ENCODE assay signal across 10 cellular contexts in the genomic region with DNA sequence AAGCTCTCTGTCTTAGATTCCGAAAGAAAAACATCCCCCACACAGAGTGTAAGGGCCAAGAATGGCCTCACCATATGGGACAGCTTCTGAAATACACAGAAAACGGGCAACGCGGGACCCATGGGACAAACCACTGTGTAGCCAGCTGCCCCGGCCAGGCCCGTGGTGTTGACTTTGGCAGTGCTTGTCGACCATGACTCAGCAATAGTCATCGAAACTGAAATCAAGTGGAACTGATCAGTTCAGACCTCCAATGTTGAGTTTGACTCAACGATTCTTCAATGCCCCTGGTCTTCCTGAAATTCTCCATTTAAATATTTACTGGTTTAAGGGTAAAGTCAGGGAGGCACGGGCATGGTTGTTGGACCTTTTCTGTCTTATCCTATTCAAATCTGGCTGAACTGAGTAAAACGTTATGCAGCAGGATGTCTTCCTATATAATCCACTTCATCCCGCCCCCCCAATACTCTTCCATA. TPM values are rescaled to one million over a fixed set of nuclear protein-coding genes. Genes with fewer than 3 reads are reported as not detected.
DNase-seq lines count a peak whose midpoint lies in the region; ATAC-seq, FAIRE-seq and TF ChIP-seq lines count a peak whose summit lies in the region.
"Had no signal": no experiment of that assay in that cellular context is flagged by ENCODE, and none has a peak within 500 bp of the region (broad histone marks: within the 10 kb centered on the region; RNA-seq: fewer than 3 reads in every experiment).

No MANE protein-coding gene starts in this region.

- POLR2A ChIA-PET in K562 (lab: Yijun Ruan, JAX), result no interaction called here
- POLR2A ChIA-PET in HepG2 (lab: Yijun Ruan, JAX), result interaction anchor here (1.8 kb wide), 1 partner anchor 20 kb away, joined by 4 read pairs; no protein-coding TSS in a partner anchor
- POLR2A ChIA-PET in GM10248 (lab: Yijun Ruan, JAX), result no interaction called here

- H3K4me1 ChIP-seq in K562 (replicated peaks in 1 of 2; ENCODE audit: control insufficient read depth in 2 of 2, insufficient read depth in 2 of 2, low read length in 2 of 2) (no peaks in the 10 kb centered on the region), HepG2 (ENCODE audit: insufficient read depth, low read length) (peaks cover 94% of the 10 kb centered on the region)

- TF ChIP-seq EP300 in K562 (IDR thresholded peaks at IDR 0.05; ENCODE audit: low read length) (no peak), HepG2 (IDR thresholded peaks at IDR 0.05; ENCODE audit: low read depth in 2 of 2, low read length in 2 of 2) (peak; percentile 69 to 87; a peak in 3 of 4 replicates), HepG2 (CRISPR knock-in tag; IDR thresholded peaks at IDR 0.05; ENCODE audit: borderline replicate concordance) (peak; percentile 66; the same call in 1 of the 2 replicates)

- H3K36me3 ChIP-seq in K562 (ENCODE audit: control insufficient read depth, insufficient read depth, low read length) (no peaks in the 10 kb centered on the region), HepG2 (replicated peaks in 1 of 2; ENCODE audit: control insufficient read depth in 1 of 2, insufficient read depth in 2 of 2, low read length in 2 of 2) (no peaks in the 10 kb centered on the region; a peak in 1 of 5 replicates)

- FAIRE-seq in HTR-8/SVneo (lab: Jason Lieb, UNC) (peak; percentile 44), K562 (lab: Jason Lieb, UNC) (no peak), HepG2 (lab: Jason Lieb, UNC) (peak; percentile 97)
- FAIRE-seq: colon had no signal

- H3K9ac ChIP-seq in K562 (ENCODE audit: insufficient read depth in 1 of 2, low read depth in 2 of 2, low read length in 2 of 2) (no peak overlapping the region), HepG2 (ENCODE audit: insufficient read depth, low read depth, low read length) (peak overlapping the region; percentile 37)

- H3K4me2 ChIP-seq in K562 (ENCODE audit: insufficient read depth, low read length) (no peak overlapping the region), HepG2 (ENCODE audit: low read depth, low read length) (peak overlapping the region; percentile 78)

- CTCF ChIA-PET in K562 (lab: Yijun Ruan, JAX; ENCODE audit: low intra/inter-chr PET ratio), result no interaction called here
- CTCF ChIA-PET in HepG2 (lab: Yijun Ruan, JAX; ENCODE audit: low intra/inter-chr PET ratio, low total read pairs), result no interaction called here
- CTCF ChIA-PET in GM10248 (lab: Yijun Ruan, JAX), result no interaction called here

- peaks cover 4 to 49% of the 10 kb centered on the region in 2 experiments; a peak in 4 of 5 replicates for H3K27me3 ChIP-seq in K562 (ENCODE audit: control insufficient read depth in 2 of 2, insufficient read depth in 2 of 2, low read length in 2 of 2)
- no peaks in the 10 kb centered on the region for H3K27me3 ChIP-seq in HepG2 (ENCODE audit: control insufficient read depth in 1 of 2, insufficient read depth in 2 of 2, low read length in 2 of 2)

- no peaks in the 10 kb centered on the region for H3K9me1 ChIP-seq in K562 (ENCODE audit: control insufficient read depth, insufficient read depth, low read length)

- no TSS peak for BruUV-seq in K562 (replicated peaks; lab: Mats Ljungman, UMichigan)
- TSS peak; percentile 24 for BruUV-seq in HepG2 (replicated peaks; lab: Mats Ljungman, UMichigan)

- in situ Hi-C loops in K562 (cut with MboI), result no loop called here
- in situ Hi-C loops in HepG2 (cut with HindIII; ENCODE audit: extremely low pct_ligation_motif_present, low pct_unique_long_range_greater_than_20kb), result no loop called here

- H4K20me1 ChIP-seq in K562 (replicated peaks; ENCODE audit: control insufficient read depth, insufficient read depth, low read length) (0 out of 2 replicates have a peak, but pooled peaks cover 8% of the 10 kb centered on the region), HepG2 (ENCODE audit: insufficient read depth, low read length) (peaks cover 36% of the 10 kb centered on the region)

- no peak for ATAC-seq in K562
- ATAC-seq in HepG2, result peak; percentile 78
- no peak for ATAC-seq in HG03280 (IDR thresholded peaks at IDR 0.05; ENCODE audit: unreplicated experiment)

- DNase-seq in 8988T (peak; percentile 48), HTR-8/SVneo (ENCODE audit: insufficient read length, low spot score) (peak; percentile 53), K562 (ENCODE audit: extremely low read depth in 1 of 4, low spot score in 3 of 4) (peak in 2 of 4 experiments; percentile 9 to 19), HepG2 (ENCODE audit: low spot score) (peak; percentile 92), GM10248 (ENCODE audit: extremely low spot score) (no peak), NCI-H82 (lab: John Stamatoyannopoulos, UW) (no peak)
- no peak for DNase-seq in stimulated activated naive CD4-positive, alpha-beta T cell treated with Interleukin-2 at 50 U/mL for 16 hours (lab: John Stamatoyannopoulos, UW)
- DNase-seq: DND-41 had no signal

- H3K27ac ChIP-seq in K562 (ENCODE audit: extremely low read depth, low read depth, low read length), result no peak overlapping the region
- peak overlapping the region; percentile 70 for H3K27ac ChIP-seq in HepG2 (ENCODE audit: extremely low read length, insufficient read depth, low read length)

- TF ChIP-seq CTCF in K562 (IDR thresholded peaks at IDR 0.05 in 2 of 3, conservative IDR thresholded peaks at IDR 0.05 in 1 of 3; ENCODE audit: insufficient read depth in 2 of 3, low read depth in 1 of 3, low read length in 3 of 3), result no peak
- no peak for TF ChIP-seq CTCF in HepG2 (CRISPR knock-in tag; IDR thresholded peaks at IDR 0.05)
- TF ChIP-seq CTCF in GM10248 (IDR thresholded peaks at IDR 0.05; ENCODE audit: control extremely low read depth, extremely low read depth, low read depth, missing control alignments), result no peak

- TF ChIP-seq POLR2A in K562 (conservative IDR thresholded peaks at IDR 0.05) (no peak), HepG2 (IDR thresholded peaks at IDR 0.05; ENCODE audit: insufficient read depth in 1 of 2, low read depth in 2 of 2, low read length in 2 of 2) (peak in 1 of 2 experiments; percentile 32; a peak in 1 of 4 replicates)

- intact Hi-C loops in K562 (cut with micrococcal nuclease) (no loop called here), HepG2 (cut with micrococcal nuclease; ENCODE audit: unreplicated experiment) (loop anchor here (2.0 kb wide), 2 partner anchors 20 to 28 kb away; partner anchors contain the start of gene ZFHX3)

- H3K4me3 ChIP-seq in K562, result no peak overlapping the region
- H3K4me3 ChIP-seq in HepG2 (replicated peaks in 1 of 3; ENCODE audit: insufficient read depth in 1 of 3, low read depth in 2 of 3, low read length in 3 of 3), result peak overlapping the region in 2 of 3 experiments; percentile 18 to 24; a peak in 1 of 6 replicates

- WGBS in K562 (ENCODE audit: insufficient coverage, low coverage, missing lambda C conversion rate), result 11% methylated on average over 12 of the region's 12 CpGs
- WGBS in HepG2 (ENCODE audit: low lambda C conversion rate), result 21% methylated on average over 12 of the region's 12 CpGs

- H3K79me2 ChIP-seq in K562 (ENCODE audit: control insufficient read depth, insufficient read depth, low read length), result no peaks in the 10 kb centered on the region
- H3K79me2 ChIP-seq in HepG2 (ENCODE audit: insufficient read depth, low read length), result peaks cover 95% of the 10 kb centered on the region

- H3K9me3 ChIP-seq in K562 (replicated peaks; ENCODE audit: control insufficient read depth, insufficient read depth, low read depth, low read length) (no peaks in the 10 kb centered on the region), HepG2 (ENCODE audit: low read length) (no peaks in the 10 kb centered on the region)

- no peak overlapping the region for H2AFZ ChIP-seq in K562 (ENCODE audit: low read depth, low read length)
- H2AFZ ChIP-seq in HepG2 (ENCODE audit: low read length), result no peak overlapping the region

- no peak for TF ChIP-seq RAD21 in K562 (CRISPR knock-in tag; conservative IDR thresholded peaks at IDR 0.05 in 1 of 2, IDR thresholded peaks at IDR 0.05 in 1 of 2)
- no peak; the same call in 1 of the 2 replicates for TF ChIP-seq RAD21 in HepG2 (CRISPR knock-in tag; IDR thresholded peaks at IDR 0.05)

RNA-seq across cellular contexts. Expression of gene ZFHX3, which starts 27.5 kb away (rescaled TPM):
- total RNA-seq in K562 (2011; cell fraction: chromatin; rRNA removed; ENCODE audit: low replicate concordance), result 0.12 and 0.19 TPM in 2 replicates
- total RNA-seq in K562 (2011; cell fraction: nucleolus; rRNA removed), result under 0.01 and 0.17 TPM in 2 replicates
- total RNA-seq in K562 (2011; cell fraction: nucleoplasm; rRNA removed), result 0.07 and 0.15 TPM in 2 replicates
- total RNA-seq in K562 (2014; rRNA removed) (not detected in 2 replicates), K562 (2014; rRNA removed; fragmentation: Illumina TruSeq; extraction: Trizol) (not detected in 2 replicates), K562 (2015; rRNA removed; fragmentation: Illumina TruSeq; extraction: Trizol) (not detected in 2 replicates), K562 (2021) (0.07 and 0.11 TPM in 2 replicates), HepG2 (2016; rRNA removed; fragmentation: Illumina TruSeq; extraction: Trizol) (6.0 and 12.3 TPM in 2 replicates)
- polyA plus RNA-seq in K562 (2011; rRNA removed) (0.01 TPM in 2 replicates), K562 (2014; fragmentation: Illumina TruSeq; extraction: Trizol) (0.01 TPM in 1 of 2 replicates, not detected in the other), K562 (2014; fragmentation: Nextera tagmentation; extraction: Ambion mirVana) (under 1 TPM; 0.06 to 0.23 TPM), K562 (2014; rRNA removed) (0.05 TPM in 1 of 2 replicates, not detected in the other), HepG2 (2011; rRNA removed) (5.0 and 5.3 TPM in 2 replicates)
- polyA plus RNA-seq in K562 (2011; cell fraction: cytosol; rRNA removed), result 0.01 TPM in 2 replicates
- polyA plus RNA-seq in K562 (2011; cell fraction: nucleus; rRNA removed), result 0.03 and 0.04 TPM in 2 replicates
- 0.51 and 0.76 TPM in 2 replicates for polyA plus RNA-seq in K562 (2012)
- polyA minus RNA-seq in K562 (2011; rRNA and poly(A)+ RNA removed), result 0.03 and 0.07 TPM in 2 replicates
- 0.09 and 0.10 TPM in 2 replicates for polyA minus RNA-seq in K562 (2011; cell fraction: cytosol; rRNA and poly(A)+ RNA removed)
- polyA minus RNA-seq in K562 (2011; cell fraction: nucleus; rRNA and poly(A)+ RNA removed), result 0.11 and 0.13 TPM in 2 replicates
- total RNA-seq in HepG2 (2016; cell fraction: cytosol; rRNA removed; fragmentation: Illumina TruSeq; extraction: Trizol; ENCODE audit: low read depth), result 1.8 and 1.9 TPM in 2 replicates
- 5.6 and 10.6 TPM in 2 replicates for total RNA-seq in HepG2 (2016; cell fraction: insoluble cytoplasmic fraction; rRNA removed; fragmentation: Illumina TruSeq; extraction: Trizol)
- 5.0 and 5.6 TPM in 2 replicates for total RNA-seq in HepG2 (2016; cell fraction: membrane; rRNA removed; fragmentation: Illumina TruSeq; extraction: Trizol)
- total RNA-seq in HepG2 (2016; cell fraction: nucleus; rRNA removed; fragmentation: Illumina TruSeq; extraction: Trizol), result 15.3 and 19.7 TPM in 2 replicates
- polyA plus RNA-seq in HepG2 (2011; cell fraction: cytosol; rRNA removed), result 3.5 and 4.2 TPM in 2 replicates
- 10.2 and 11.2 TPM in 2 replicates for polyA plus RNA-seq in HepG2 (2011; cell fraction: nucleus; rRNA removed)
- polyA plus RNA-seq in HepG2 (2012), result 12.6 and 14.4 TPM in 2 replicates
- polyA plus RNA-seq in HepG2 (2016; cell fraction: cytosol; fragmentation: Illumina TruSeq; extraction: Trizol; ENCODE audit: low read depth), result 0.31 and 0.36 TPM in 2 replicates
- 8.6 and 11.4 TPM in 2 replicates for polyA plus RNA-seq in HepG2 (2016; cell fraction: insoluble cytoplasmic fraction; fragmentation: Illumina TruSeq; extraction: Trizol; ENCODE audit: low read depth)
- 1.0 and 1.4 TPM in 2 replicates for polyA plus RNA-seq in HepG2 (2016; cell fraction: membrane; fragmentation: Illumina TruSeq; extraction: Trizol; ENCODE audit: low read depth)
- polyA plus RNA-seq in HepG2 (2016; cell fraction: nucleus; fragmentation: Illumina TruSeq; extraction: Trizol; ENCODE audit: insufficient read depth, low read depth), result 16.2 and 17.6 TPM in 2 replicates
- polyA minus RNA-seq in HepG2 (2011; rRNA and poly(A)+ RNA removed; ENCODE audit: low replicate concordance), result 12.7 and 18.2 TPM in 2 replicates
- 16.9 and 20.7 TPM in 2 replicates for polyA minus RNA-seq in HepG2 (2011; cell fraction: cytosol; rRNA and poly(A)+ RNA removed)
- 23.9 and 27.2 TPM in 2 replicates for polyA minus RNA-seq in HepG2 (2011; cell fraction: nucleus; rRNA and poly(A)+ RNA removed)

Comparison
In these comparisons a context has a peak if more than half of its experiments do, and no peak if none do; other contexts are left out.
1. DNase-seq: peak in 8988T (single experiment), HTR-8/SVneo (single experiment) and HepG2 (single experiment); none in GM10248 (single experiment), stimulated activated naive CD4-positive, alpha-beta T cell treated with Interleukin-2 at 50 U/mL for 16 hours (single experiment) and NCI-H82 (single experiment).